Comparison of ENCODE assay signal across 1 cellular context in the genomic region with DNA sequence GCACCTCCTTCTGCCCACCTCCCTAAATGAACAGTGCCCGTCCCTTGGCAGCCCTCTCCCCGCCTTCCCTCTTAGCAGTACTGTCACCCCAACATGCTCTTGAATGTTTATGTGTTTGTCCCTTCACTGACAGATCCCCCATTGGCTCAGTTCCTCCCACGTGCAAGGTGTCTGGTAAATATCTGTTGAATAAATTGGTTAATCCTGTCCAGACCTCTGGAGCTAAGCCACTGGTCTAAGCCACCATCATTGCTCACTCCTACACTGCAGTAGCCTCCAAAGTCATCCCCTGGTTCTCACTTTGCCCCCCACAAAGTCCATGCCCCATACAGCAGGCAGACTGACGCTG.
TF ChIP-seq lines count a peak whose summit lies in the region.

No MANE protein-coding gene starts in this region.

TF ChIP-seq in SK-N-SH, 30 proteins besides CTCF, POLR2A, EP300 and RAD21 (continued from another document):
- TF ChIP-seq JUND (IDR thresholded peaks at IDR 0.05) (no peak), RFX5 (IDR thresholded peaks at IDR 0.05; ENCODE audit: low read length) (no peak), TAF1 (IDR thresholded peaks at IDR 0.05; ENCODE audit: borderline replicate concordance, low read depth, low read length) (no peak)
- TF ChIP-seq, protein P1, sequence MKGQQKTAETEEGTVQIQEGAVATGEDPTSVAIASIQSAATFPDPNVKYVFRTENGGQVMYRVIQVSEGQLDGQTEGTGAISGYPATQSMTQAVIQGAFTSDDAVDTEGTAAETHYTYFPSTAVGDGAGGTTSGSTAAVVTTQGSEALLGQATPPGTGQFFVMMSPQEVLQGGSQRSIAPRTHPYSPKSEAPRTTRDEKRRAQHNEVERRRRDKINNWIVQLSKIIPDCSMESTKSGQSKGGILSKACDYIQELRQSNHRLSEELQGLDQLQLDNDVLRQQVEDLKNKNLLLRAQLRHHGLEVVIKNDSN (IDR thresholded peaks at IDR 0.05; ENCODE audit: borderline replicate concordance, low read depth): no peak
- TF ChIP-seq, protein P2, sequence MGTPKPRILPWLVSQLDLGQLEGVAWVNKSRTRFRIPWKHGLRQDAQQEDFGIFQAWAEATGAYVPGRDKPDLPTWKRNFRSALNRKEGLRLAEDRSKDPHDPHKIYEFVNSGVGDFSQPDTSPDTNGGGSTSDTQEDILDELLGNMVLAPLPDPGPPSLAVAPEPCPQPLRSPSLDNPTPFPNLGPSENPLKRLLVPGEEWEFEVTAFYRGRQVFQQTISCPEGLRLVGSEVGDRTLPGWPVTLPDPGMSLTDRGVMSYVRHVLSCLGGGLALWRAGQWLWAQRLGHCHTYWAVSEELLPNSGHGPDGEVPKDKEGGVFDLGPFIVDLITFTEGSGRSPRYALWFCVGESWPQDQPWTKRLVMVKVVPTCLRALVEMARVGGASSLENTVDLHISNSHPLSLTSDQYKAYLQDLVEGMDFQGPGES (IDR thresholded peaks at IDR 0.05; ENCODE audit: low read depth, low read length): no peak
